9 cellular contexts compared by ENCODE assay signal in the genomic region with DNA sequence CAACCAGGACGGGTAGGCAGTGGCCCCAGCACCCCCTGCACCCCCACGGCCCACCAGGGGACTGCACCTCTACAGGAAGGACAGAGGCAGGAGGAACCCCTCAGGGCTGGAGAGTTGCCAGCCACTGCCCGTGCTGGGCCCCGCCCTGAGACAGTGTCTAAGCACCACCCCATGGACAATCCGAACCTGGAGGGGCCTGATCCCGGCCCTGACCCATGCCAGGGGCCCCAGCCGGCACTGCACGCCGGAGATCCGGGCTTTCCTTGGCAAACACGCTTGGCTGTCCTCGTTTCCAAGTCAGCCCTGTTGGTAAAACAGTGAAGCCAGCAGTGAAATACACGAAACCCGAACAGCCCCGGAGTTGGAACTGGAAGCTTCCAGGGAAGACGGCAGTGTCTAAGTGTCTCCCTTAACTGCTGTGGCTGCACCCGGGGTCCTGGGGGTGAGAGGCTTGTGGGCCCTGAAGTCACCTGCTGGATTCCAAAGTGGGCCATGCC. TPM values are rescaled to one million over a fixed set of nuclear protein-coding genes. Genes with fewer than 3 reads are reported as not detected.
DNase-seq lines count a peak whose midpoint lies in the region; ATAC-seq, FAIRE-seq and TF ChIP-seq lines count a peak whose summit lies in the region.
"Had no signal": no experiment of that assay in that cellular context is flagged by ENCODE, and none has a peak within 500 bp of the region (broad histone marks: within the 10 kb centered on the region; RNA-seq: fewer than 3 reads in every experiment).

No MANE protein-coding gene starts in this region.

- H3K4me2 ChIP-seq in astrocyte (ENCODE audit: low read length): no peak overlapping the region
- H3K4me2 ChIP-seq in HepG2 (ENCODE audit: low read depth, low read length): no peak overlapping the region

- H3K4me3 Mint-ChIP-seq in astrocyte (ENCODE audit: unreplicated experiment): no peak overlapping the region
- no peak overlapping the region for H3K4me3 Mint-ChIP-seq in stimulated activated memory B cell treated with anti-CD40 and anti-IgM and Interleukin-4, amounts not matched to agents 10 μg/mL and 1 μg/mL and 100 μg/mL, for 72 hours

- TF ChIP-seq EP300 in HepG2 (IDR thresholded peaks at IDR 0.05; ENCODE audit: low read depth in 2 of 2, low read length in 2 of 2) (no peak), HepG2 (CRISPR knock-in tag; IDR thresholded peaks at IDR 0.05; ENCODE audit: borderline replicate concordance) (no peak)

- H3K79me2 ChIP-seq in astrocyte (ENCODE audit: insufficient read depth, low read length) (peaks cover 88% of the 10 kb centered on the region), HepG2 (ENCODE audit: insufficient read depth, low read length) (no peaks in the 10 kb centered on the region)

- FAIRE-seq in astrocyte (lab: Jason Lieb, UNC) (no peak), HepG2 (lab: Jason Lieb, UNC) (no peak)
- FAIRE-seq: RCC 7860 had no signal

- H3K36me3 ChIP-seq in HUES64 (ENCODE audit: insufficient read depth, low read length) (no peaks in the 10 kb centered on the region), astrocyte (ENCODE audit: insufficient read depth, low read length) (no peaks in the 10 kb centered on the region), HepG2 (replicated peaks in 1 of 2; ENCODE audit: control insufficient read depth in 1 of 2, insufficient read depth in 2 of 2, low read length in 2 of 2) (no peaks in the 10 kb centered on the region)

- POLR2A ChIA-PET in HepG2 (lab: Yijun Ruan, JAX): no interaction called here

- intact Hi-C loops in HepG2 (cut with micrococcal nuclease; ENCODE audit: unreplicated experiment): loop anchor here (2.0 kb wide), 1 partner anchor 17 kb away; no protein-coding TSS in a partner anchor

- H3K4me1 ChIP-seq in HUES64 (ENCODE audit: insufficient read depth, low read length) (no peaks in the 10 kb centered on the region), astrocyte (ENCODE audit: insufficient read depth, low read length) (peaks cover 44% of the 10 kb centered on the region), HepG2 (ENCODE audit: insufficient read depth, low read length) (no peaks in the 10 kb centered on the region)

- H3K27me3 Mint-ChIP-seq in astrocyte (ENCODE audit: low read depth, unreplicated experiment): no peaks in the 10 kb centered on the region
- H3K27me3 Mint-ChIP-seq in stimulated activated memory B cell treated with anti-CD40 and anti-IgM and Interleukin-4, amounts not matched to agents 10 μg/mL and 1 μg/mL and 100 μg/mL, for 72 hours: no peaks in the 10 kb centered on the region

- H3K9me3 Mint-ChIP-seq in astrocyte (ENCODE audit: unreplicated experiment): peaks cover 2% of the 10 kb centered on the region
- H3K9me3 Mint-ChIP-seq in stimulated activated memory B cell treated with anti-CD40 and anti-IgM and Interleukin-4, amounts not matched to agents 10 μg/mL and 1 μg/mL and 100 μg/mL, for 72 hours: no peaks in the 10 kb centered on the region

- no peak for TF ChIP-seq POLR2A in HepG2 (IDR thresholded peaks at IDR 0.05; ENCODE audit: insufficient read depth in 1 of 2, low read depth in 2 of 2, low read length in 2 of 2)

- H4K20me1 ChIP-seq in astrocyte (ENCODE audit: insufficient read depth, low read length) (peaks cover 79% of the 10 kb centered on the region), HepG2 (ENCODE audit: insufficient read depth, low read length) (no peaks in the 10 kb centered on the region)

- BruUV-seq in HepG2 (replicated peaks; lab: Mats Ljungman, UMichigan): no TSS peak

- no peak overlapping the region for H2AFZ ChIP-seq in astrocyte (ENCODE audit: low read depth, low read length)
- no peak overlapping the region for H2AFZ ChIP-seq in HepG2 (ENCODE audit: low read length)

- peaks cover 3% of the 10 kb centered on the region for H3K36me3 Mint-ChIP-seq in astrocyte (ENCODE audit: low read depth, unreplicated experiment)
- peaks cover 7% of the 10 kb centered on the region for H3K36me3 Mint-ChIP-seq in stimulated activated memory B cell treated with anti-CD40 and anti-IgM and Interleukin-4, amounts not matched to agents 10 μg/mL and 1 μg/mL and 100 μg/mL, for 72 hours

- H3K27ac ChIP-seq in HUES64 (ENCODE audit: low read depth, low read length) (peak overlapping the region; percentile 55), astrocyte (ENCODE audit: low read depth, low read length) (peak overlapping the region; percentile 42), HepG2 (ENCODE audit: extremely low read length, insufficient read depth, low read length) (no peak overlapping the region)

- H3K9me3 ChIP-seq in HUES64 (ENCODE audit: insufficient read depth, low read depth, low read length) (no peaks in the 10 kb centered on the region), astrocyte (ENCODE audit: insufficient read depth, low read depth, low read length) (no peaks in the 10 kb centered on the region), HepG2 (ENCODE audit: low read length) (no peaks in the 10 kb centered on the region)

- no peak for TF ChIP-seq RAD21 in HepG2 (CRISPR knock-in tag; IDR thresholded peaks at IDR 0.05)

- peaks cover 37% of the 10 kb centered on the region for H3K4me1 Mint-ChIP-seq in astrocyte (ENCODE audit: low read depth, unreplicated experiment)
- H3K4me1 Mint-ChIP-seq in stimulated activated memory B cell treated with anti-CD40 and anti-IgM and Interleukin-4, amounts not matched to agents 10 μg/mL and 1 μg/mL and 100 μg/mL, for 72 hours: peaks cover 68% of the 10 kb centered on the region

- no peak overlapping the region for H3K4me3 ChIP-seq in HUES64 (ENCODE audit: low read length)
- no peak overlapping the region for H3K4me3 ChIP-seq in astrocyte (ENCODE audit: insufficient read depth, low read depth, low read length)
- H3K4me3 ChIP-seq in HepG2 (replicated peaks in 1 of 3; ENCODE audit: insufficient read depth in 1 of 3, low read depth in 2 of 3, low read length in 3 of 3): no peak overlapping the region

- peak; percentile 4 for ATAC-seq in HepG2
- ATAC-seq in stimulated activated memory B cell treated with anti-CD40 and anti-IgM and Interleukin-4, amounts not matched to agents 10 μg/mL and 1 μg/mL and 100 μg/mL, for 72 hours: no peak
- no peak for ATAC-seq in HG03139 (IDR thresholded peaks at IDR 0.05; ENCODE audit: unreplicated experiment)
- no peak for ATAC-seq in GM18502 (IDR thresholded peaks at IDR 0.05; ENCODE audit: poor library complexity, unreplicated experiment)

- H3K27me3 ChIP-seq in HUES64 (ENCODE audit: insufficient read depth, low read length) (no peaks in the 10 kb centered on the region), astrocyte (ENCODE audit: insufficient read depth, low read length) (no peaks in the 10 kb centered on the region), HepG2 (ENCODE audit: control insufficient read depth in 1 of 2, insufficient read depth in 2 of 2, low read length in 2 of 2) (peaks cover 5 to 37% of the 10 kb centered on the region in 2 experiments; a peak in 4 of 5 replicates)

- WGBS in HUES64: 88% methylated on average over 17 of the region's 17 CpGs
- 43% methylated on average over 6 of the region's 17 CpGs for WGBS in HepG2 (ENCODE audit: low lambda C conversion rate)

- TF ChIP-seq CTCF in astrocyte (IDR thresholded peaks at IDR 0.05; ENCODE audit: insufficient read depth, low read depth, low read length) (no peak), HepG2 (CRISPR knock-in tag; IDR thresholded peaks at IDR 0.05) (no peak)

- H3K9ac ChIP-seq in HUES64 (ENCODE audit: low read depth, low read length) (no peak overlapping the region), astrocyte (ENCODE audit: low read length) (no peak overlapping the region), HepG2 (ENCODE audit: insufficient read depth, low read depth, low read length) (no peak overlapping the region)

- H3K27ac Mint-ChIP-seq in astrocyte (ENCODE audit: unreplicated experiment): no peak overlapping the region
- H3K27ac Mint-ChIP-seq in stimulated activated memory B cell treated with anti-CD40 and anti-IgM and Interleukin-4, amounts not matched to agents 10 μg/mL and 1 μg/mL and 100 μg/mL, for 72 hours: peak overlapping the region; percentile 79

- DNase-seq in astrocyte (ENCODE audit: low read depth) (no peak), HepG2 (ENCODE audit: low spot score) (no peak), NCI-H2171 treated with DMSO at 0.1 percent for 48 hours (lab: John Stamatoyannopoulos, UW) (no peak)
- no peak for DNase-seq in activated CD8-positive, alpha-beta memory T cell treated with anti-CD3 and anti-CD28 coated beads, Interleukin-2, amount 50 U/mL, for 4 hours

- CTCF ChIA-PET in HepG2 (lab: Yijun Ruan, JAX; ENCODE audit: low intra/inter-chr PET ratio, low total read pairs): no interaction called here

- in situ Hi-C loops in HepG2 (cut with HindIII; ENCODE audit: extremely low pct_ligation_motif_present, low pct_unique_long_range_greater_than_20kb): no loop called here

TF ChIP-seq in HepG2, 621 proteins besides CTCF, POLR2A, EP300 and RAD21 (continues in another document):
- TF ChIP-seq BORCS8-MEF2B (CRISPR knock-in tag; IDR thresholded peaks at IDR 0.05): no peak
- TF ChIP-seq STAG1 (CRISPR knock-in tag; IDR thresholded peaks at IDR 0.05): no peak
- TF ChIP-seq ZNF251 (CRISPR knock-in tag; IDR thresholded peaks at IDR 0.05): no peak

RNA-seq across cellular contexts. Expression of gene RASA3, which starts 31.1 kb away (rescaled TPM):
- polyA plus RNA-seq in HUES64 (2013, experiment 1 of 2): 12.3 TPM
- polyA plus RNA-seq in HUES64 (2013, experiment 2 of 2): 15.0 TPM
- total RNA-seq in astrocyte: 41.1 and 41.4 TPM in 2 replicates
- total RNA-seq in HepG2 (2016; rRNA removed; fragmentation: Illumina TruSeq; extraction: Trizol): not detected in 2 replicates
- not detected in 2 replicates for total RNA-seq in HepG2 (2016; cell fraction: cytosol; rRNA removed; fragmentation: Illumina TruSeq; extraction: Trizol; ENCODE audit: low read depth)
- 0.06 and 0.09 TPM in 2 replicates for total RNA-seq in HepG2 (2016; cell fraction: insoluble cytoplasmic fraction; rRNA removed; fragmentation: Illumina TruSeq; extraction: Trizol)
- not detected in 2 replicates for total RNA-seq in HepG2 (2016; cell fraction: membrane; rRNA removed; fragmentation: Illumina TruSeq; extraction: Trizol)
- 0.09 TPM in 1 of 2 replicates, not detected in the other for total RNA-seq in HepG2 (2016; cell fraction: nucleus; rRNA removed; fragmentation: Illumina TruSeq; extraction: Trizol)
- 0.05 and 0.07 TPM in 2 replicates for polyA plus RNA-seq in HepG2 (2011; rRNA removed)
- 0.09 TPM in 2 replicates for polyA plus RNA-seq in HepG2 (2011; cell fraction: cytosol; rRNA removed)
- polyA plus RNA-seq in HepG2 (2011; cell fraction: nucleus; rRNA removed): 0.14 and 0.21 TPM in 2 replicates
- polyA plus RNA-seq in HepG2 (2012): 0.04 TPM in 1 of 2 replicates, not detected in the other
- polyA plus RNA-seq in HepG2 (2016; cell fraction: cytosol; fragmentation: Illumina TruSeq; extraction: Trizol; ENCODE audit: low read depth): not detected in 2 replicates
- polyA plus RNA-seq in HepG2 (2016; cell fraction: insoluble cytoplasmic fraction; fragmentation: Illumina TruSeq; extraction: Trizol; ENCODE audit: low read depth): not detected in 2 replicates
- not detected in 2 replicates for polyA plus RNA-seq in HepG2 (2016; cell fraction: membrane; fragmentation: Illumina TruSeq; extraction: Trizol; ENCODE audit: low read depth)
- 0.11 TPM in 1 of 2 replicates, not detected in the other for polyA plus RNA-seq in HepG2 (2016; cell fraction: nucleus; fragmentation: Illumina TruSeq; extraction: Trizol; ENCODE audit: insufficient read depth, low read depth)
- polyA minus RNA-seq in HepG2 (2011; rRNA and poly(A)+ RNA removed; ENCODE audit: low replicate concordance): 0.20 and 10.0 TPM in 2 replicates
- polyA minus RNA-seq in HepG2 (2011; cell fraction: cytosol; rRNA and poly(A)+ RNA removed): 0.20 and 0.26 TPM in 2 replicates
- 0.12 and 0.26 TPM in 2 replicates for polyA minus RNA-seq in HepG2 (2011; cell fraction: nucleus; rRNA and poly(A)+ RNA removed)

Comparison
In these comparisons a context has a peak if more than half of its experiments do, and no peak if none do; other contexts are left out.
1. RNA of gene RASA3, which starts 31.1 kb away (total RNA-seq): 41.1 to 41.4 TPM in astrocyte; 0.06 to 0.09 TPM in HepG2; every median in the first group is over 10 times any median in the second.